1 cellular context compared by ENCODE assay signal in genomic region chr2:222305510-222306392, GRCh38.
TF ChIP-seq lines count a peak whose summit lies in the region.

No MANE protein-coding gene starts in this region.

TF ChIP-seq in GM23338, 12 proteins besides CTCF, POLR2A, EP300 and RAD21 (continued from another document):
- no peak for TF ChIP-seq ZNF462 (CRISPR knock-in tag; IDR thresholded peaks at IDR 0.05)
- no peak for TF ChIP-seq ETS1 (IDR thresholded peaks at IDR 0.05)
- TF ChIP-seq EZH2phosphoT487 (IDR thresholded peaks at IDR 0.05; ENCODE audit: unreplicated experiment), result peak; percentile 82
- TF ChIP-seq ZNF331 (CRISPR knock-in tag; IDR thresholded peaks at IDR 0.05; ENCODE audit: low read depth), result no peak
- no peak for TF ChIP-seq ZNF114 (CRISPR knock-in tag; IDR thresholded peaks at IDR 0.05)
- no peak for TF ChIP-seq REST (IDR thresholded peaks at IDR 0.05; ENCODE audit: unreplicated experiment)
- TF ChIP-seq POLR2AphosphoS5 (IDR thresholded peaks at IDR 0.05; ENCODE audit: low read depth), result no peak
- peak; percentile 75 for TF ChIP-seq EZH2 (IDR thresholded peaks at IDR 0.05; ENCODE audit: low read depth, unreplicated experiment)
- TF ChIP-seq NANOG (IDR thresholded peaks at IDR 0.05; ENCODE audit: borderline replicate concordance), result no peak
- no peak for TF ChIP-seq CREB1 (CRISPR knock-in tag; IDR thresholded peaks at IDR 0.05; ENCODE audit: low read depth)
